In genomic region chr17:66667491-66668030, GRCh38 we compare ENCODE assay signal across 10 cellular contexts.
A peak's percentile ranks its signal among the peaks of the same experiment; 100 is the strongest.
DNase-seq lines count a peak whose midpoint lies in the region; ATAC-seq and TF ChIP-seq lines count a peak whose summit lies in the region.
"Had no signal": no experiment of that assay in that cellular context is flagged by ENCODE, and none has a peak within 500 bp of the region (broad histone marks: within the 10 kb centered on the region; RNA-seq: fewer than 3 reads in every experiment).

No MANE protein-coding gene starts in this region.

- H3K9me3 ChIP-seq in testis, result no peaks in the 10 kb centered on the region

- no peak overlapping the region for H3K27ac ChIP-seq in testis

- TF ChIP-seq POLR2A in testis (IDR thresholded peaks at IDR 0.05), result no peak

- 95 to 96% methylated on average over 4 of the region's 4 CpGs for WGBS in testis, 2 donors

- H3K4me1 ChIP-seq in testis, result no peaks in the 10 kb centered on the region

- intact Hi-C loops in testis (cut with DNase I; ENCODE audit: low total_unique reads), result no loop called here

- no peak overlapping the region for H3K4me3 ChIP-seq in testis

- H3K36me3 ChIP-seq in testis (ENCODE audit: low read depth, missing control alignments), result no peaks in the 10 kb centered on the region

- DNase-seq in activated CD4-positive, CD25-positive, alpha-beta regulatory T cell treated with anti-CD3 and anti-CD28 coated beads, Interleukin-2, amount 50 U/mL, for 16 hours (ENCODE audit: low read depth, low spot score), result peak; percentile 33
- DNase-seq in activated gamma-delta T cell treated with anti-CD3 and anti-CD28 coated beads, Interleukin-2, amount 50 U/mL, for 16 hours (ENCODE audit: low read depth), result peak; percentile 63
- peak; percentile 19 to 69 (median 57) for DNase-seq in stimulated activated CD4-positive, alpha-beta T cell treated with anti-CD3 and anti-CD28 coated beads, TNF-alpha, amount 100 ng/mL, for 4 hours (ENCODE audit: low read depth in 3 of 3)
- no peak for DNase-seq in mesenteric fat pad (ENCODE audit: low spot score)
- DNase-seq in testis, result no peak
- no peak for DNase-seq in SW 1271 (lab: John Stamatoyannopoulos, UW)
- DNase-seq: NCI-H187 treated with DMSO at 0.1 percent for 48 hours, Right ventricle myocardium superior had no signal

- no peaks in the 10 kb centered on the region for H3K27me3 ChIP-seq in testis

- ATAC-seq in GM18868 (IDR thresholded peaks at IDR 0.05; ENCODE audit: unreplicated experiment) (peak; percentile 51), HG02938 (IDR thresholded peaks at IDR 0.05; ENCODE audit: unreplicated experiment) (no peak)

- TF ChIP-seq CTCF in testis (IDR thresholded peaks at IDR 0.05), result no peak

Comparison
In these comparisons a context has a peak if more than half of its experiments do, and no peak if none do; other contexts are left out.
1. DNase-seq: peak in activated CD4-positive, CD25-positive, alpha-beta regulatory T cell treated with anti-CD3 and anti-CD28 coated beads, Interleukin-2, amount 50 U/mL, for 16 hours (single experiment), activated gamma-delta T cell treated with anti-CD3 and anti-CD28 coated beads, Interleukin-2, amount 50 U/mL, for 16 hours (single experiment) and stimulated activated CD4-positive, alpha-beta T cell treated with anti-CD3 and anti-CD28 coated beads, TNF-alpha, amount 100 ng/mL, for 4 hours (3 of 3); none in mesenteric fat pad (single experiment), testis (single experiment) and SW 1271 (0 of 2).